1 cellular context compared by ENCODE assay signal in genomic region chr6:145763742-145764141, GRCh38.
TF ChIP-seq lines count a peak whose summit lies in the region.

No MANE protein-coding gene starts in this region.

TF ChIP-seq in HepG2, 621 proteins besides CTCF, POLR2A, EP300 and RAD21:
- peak; percentile 60 for TF ChIP-seq ARID5B (CRISPR knock-in tag; IDR thresholded peaks at IDR 0.05)
- TF ChIP-seq PRDM15 (CRISPR knock-in tag; IDR thresholded peaks at IDR 0.05) = 0 out of 2 replicates have a peak, but pooled peaks have one; percentile 35
- no peak for TF ChIP-seq HOXA5 (CRISPR knock-in tag; IDR thresholded peaks at IDR 0.05)
- TF ChIP-seq FOXA3 (CRISPR knock-in tag; IDR thresholded peaks at IDR 0.05) = peak; percentile 58
- no peak for TF ChIP-seq GRHL1 (CRISPR knock-in tag; conservative IDR thresholded peaks at IDR 0.05)
- TF ChIP-seq FOXA1 (IDR thresholded peaks at IDR 0.05) = no peak
- TF ChIP-seq FOXA1 (CRISPR knock-in tag; IDR thresholded peaks at IDR 0.05) = 0 out of 2 replicates have a peak, but pooled peaks have one; percentile 42
- TF ChIP-seq HNRNPL (IDR thresholded peaks at IDR 0.05; ENCODE audit: low read depth, low read length) = no peak
- TF ChIP-seq ZBTB42 (CRISPR knock-in tag; IDR thresholded peaks at IDR 0.05) = no peak
- peak; percentile 73 for TF ChIP-seq HNF1A (IDR thresholded peaks at IDR 0.05; ENCODE audit: low read depth)
- TF ChIP-seq HNF1A (CRISPR knock-in tag; IDR thresholded peaks at IDR 0.05; ENCODE audit: borderline replicate concordance) = peak; percentile 33; the same call in 1 of the 2 replicates
- 0 out of 2 replicates have a peak, but pooled peaks have one; percentile 32 for TF ChIP-seq BCL6 (CRISPR knock-in tag; IDR thresholded peaks at IDR 0.05)
